8 cellular contexts compared by ENCODE assay signal in the genomic region with DNA sequence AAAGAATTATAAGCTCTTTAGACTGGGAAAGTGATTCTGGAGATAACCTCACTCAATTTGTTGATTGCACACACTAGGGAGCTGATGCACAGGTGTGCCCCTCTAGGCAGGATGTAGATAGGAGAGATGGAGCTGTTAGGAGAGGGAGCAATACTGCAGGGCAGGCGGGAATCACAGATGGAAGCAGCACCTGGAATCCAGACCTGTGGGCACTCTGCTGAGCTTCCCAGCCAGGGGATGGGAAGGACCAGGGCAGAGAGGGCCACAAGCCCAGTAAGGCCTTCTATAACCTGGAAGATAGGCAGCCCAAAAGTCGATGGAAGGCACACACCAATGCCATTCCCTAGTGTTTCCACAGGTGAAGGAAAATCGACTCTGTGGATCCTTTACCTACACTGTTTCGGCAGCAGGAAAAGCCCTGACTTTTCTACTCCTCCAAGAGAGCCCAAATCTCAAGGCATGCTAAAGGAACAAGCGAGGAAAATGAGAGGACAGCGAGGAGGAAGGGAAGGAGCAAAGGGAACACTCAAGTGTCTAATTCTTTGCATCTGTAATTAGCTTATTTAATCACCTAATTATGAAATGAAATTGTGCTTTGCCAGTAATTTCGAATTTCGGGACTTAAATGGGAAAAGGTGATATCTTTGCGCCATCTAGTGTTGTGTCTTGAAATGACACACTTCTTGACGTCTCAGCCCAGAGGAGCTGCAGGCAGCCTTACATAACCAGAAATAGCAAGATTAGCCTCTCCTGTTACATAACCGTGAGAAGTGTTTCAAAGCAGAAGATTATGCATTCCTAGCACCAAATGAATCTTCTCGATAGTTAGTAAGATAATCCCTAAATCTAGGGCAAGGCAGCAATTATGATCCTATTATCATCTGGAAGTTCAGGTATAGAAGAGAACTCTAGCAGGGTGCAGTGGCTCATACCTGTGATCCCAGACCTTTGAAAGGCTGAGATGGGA. TPM values are rescaled to one million over a fixed set of nuclear protein-coding genes. Genes with fewer than 3 reads are reported as not detected.
DNase-seq lines count a peak whose midpoint lies in the region; ATAC-seq, FAIRE-seq and TF ChIP-seq lines count a peak whose summit lies in the region.

No MANE protein-coding gene starts in this region.

- CTCF ChIA-PET in endothelial cell of umbilical vein (lab: Charles Lee): interaction anchor here (0.5 to 5.1 kb wide), 109 partner anchors 8 to 1292 kb away, joined by 3 to 211 read pairs (median 4); a partner anchor contains a TSS

- H3K27me3 ChIP-seq in endothelial cell of umbilical vein (ENCODE audit: control insufficient read depth in 2 of 2, insufficient read depth in 2 of 2, low read length in 2 of 2) (peaks cover 3 to 5% of the 10 kb centered on the region in 2 experiments), mesendoderm (ENCODE audit: insufficient read depth, low read length, poor library complexity) (no peaks in the 10 kb centered on the region)

- POLR2A ChIA-PET in endothelial cell of umbilical vein (lab: Charles Lee): no interaction called here

- H2BK5ac ChIP-seq in mesendoderm (ENCODE audit: low read length): no peak overlapping the region

- H4K20me1 ChIP-seq in endothelial cell of umbilical vein (replicated peaks; ENCODE audit: control insufficient read depth, extremely low read depth, insufficient read depth, low read length): no peaks in the 10 kb centered on the region

- dilution Hi-C loops in endothelial cell of umbilical vein (cut with MboI; ENCODE audit: extremely low pct_ligation_motif_present, low sequenced_read_pairs): loop anchor here (25.0 kb wide), 1 partner anchor 401 kb away; no protein-coding TSS in a partner anchor

- H3K9ac ChIP-seq in SK-N-MC (ENCODE audit: insufficient read length) (no peak overlapping the region), endothelial cell of umbilical vein (replicated peaks; ENCODE audit: extremely low read depth, insufficient read depth, low read length) (no peak overlapping the region), mesendoderm (ENCODE audit: low read length) (no peak overlapping the region)

- no TSS peak for BruUV-seq in endothelial cell of umbilical vein (replicated peaks; lab: Mats Ljungman, UMichigan)

- H3K4me1 ChIP-seq in endothelial cell of umbilical vein (ENCODE audit: control insufficient read depth, extremely low read depth, insufficient read depth, low read length) (no peaks in the 10 kb centered on the region), mesendoderm (ENCODE audit: control insufficient read depth, low read depth, low read length) (no peaks in the 10 kb centered on the region)

- H3K4me3 ChIP-seq in SK-N-MC (no peak overlapping the region), endothelial cell of umbilical vein (replicated peaks in 1 of 3; ENCODE audit: insufficient read depth in 1 of 3, low read depth in 1 of 3, low read length in 3 of 3) (no peak overlapping the region), mesendoderm (ENCODE audit: low read length) (no peak overlapping the region)

- DNase-seq in NCI-H2081 (lab: John Stamatoyannopoulos, UW): peak; percentile 37 to 55
- no peak for DNase-seq in NCI-H2081 treated with DMSO at 0.1 percent for 48 hours (lab: John Stamatoyannopoulos, UW)
- DNase-seq in Kasumi-1 (lab: John Stamatoyannopoulos, UW): peak; percentile 73 to 76
- DNase-seq in SK-N-MC (ENCODE audit: low read depth, low spot score): peak; percentile 18
- peak; percentile 85 for DNase-seq in endothelial cell of umbilical vein (ENCODE audit: low read depth, low spot score)
- DNase-seq in mesendoderm: peak; percentile 76
- DNase-seq in activated effector memory CD4-positive, alpha-beta T cell treated with Interleukin-2 at 50 U/mL for 16 hours: no peak

- H2AK5ac ChIP-seq in mesendoderm (ENCODE audit: low read length): no peak overlapping the region

- H2AFZ ChIP-seq in endothelial cell of umbilical vein (ENCODE audit: low read depth, low read length): no peak overlapping the region

- peak; percentile 93 for FAIRE-seq in endothelial cell of umbilical vein (lab: Jason Lieb, UNC)

- intact Hi-C loops in endothelial cell of umbilical vein (cut with micrococcal nuclease): loop anchor here (1.0 to 5.0 kb wide), 8 partner anchors 397 to 1033 kb away; a partner anchor contains a TSS

- TF ChIP-seq POLR2A in endothelial cell of umbilical vein (IDR thresholded peaks at IDR 0.05; ENCODE audit: low read depth, low read length): no peak

- no CpG with 5 or more reads among the region's 12 CpGs for WGBS in mesendoderm (ENCODE audit: extremely low coverage, insufficient coverage, low lambda C conversion rate)

- H3K56ac ChIP-seq in mesendoderm (ENCODE audit: low read length): no peak overlapping the region

- no peak overlapping the region for H3K4me2 ChIP-seq in endothelial cell of umbilical vein (ENCODE audit: insufficient read depth, low read length)
- no peak overlapping the region for H3K4me2 ChIP-seq in mesendoderm (ENCODE audit: low read length)

- no peak overlapping the region for H3K18ac ChIP-seq in mesendoderm (ENCODE audit: low read length)

- no peaks in the 10 kb centered on the region for H3K79me1 ChIP-seq in mesendoderm (ENCODE audit: low read length)

- H4K8ac ChIP-seq in mesendoderm (ENCODE audit: low read depth, low read length): no peak overlapping the region

- no peak overlapping the region for H2BK120ac ChIP-seq in mesendoderm (ENCODE audit: low read depth, low read length)

- H3K27ac ChIP-seq in SK-N-MC (no peak overlapping the region), endothelial cell of umbilical vein (ENCODE audit: insufficient read depth, low read depth, low read length) (no peak overlapping the region), mesendoderm (ENCODE audit: low read depth, low read length) (no peak overlapping the region)

- H2BK15ac ChIP-seq in mesendoderm (replicated peaks; ENCODE audit: low read depth): no peak overlapping the region

- peak; percentile 55 to 59 for TF ChIP-seq CTCF in endothelial cell of umbilical vein (IDR thresholded peaks at IDR 0.05; ENCODE audit: extremely low read depth in 1 of 2, insufficient read depth in 1 of 2, low read depth in 1 of 2, low read length in 2 of 2)

- H3K23ac ChIP-seq in mesendoderm (ENCODE audit: low read length): no peak overlapping the region

- no peaks in the 10 kb centered on the region for H3K9me3 ChIP-seq in SK-N-MC (ENCODE audit: low read depth, low read length)
- no peaks in the 10 kb centered on the region for H3K9me3 ChIP-seq in endothelial cell of umbilical vein (replicated peaks; ENCODE audit: control insufficient read depth, insufficient read depth, low read length)

- H3K4ac ChIP-seq in mesendoderm (ENCODE audit: low read depth, low read length): no peak overlapping the region

- H3K79me2 ChIP-seq in endothelial cell of umbilical vein (ENCODE audit: control insufficient read depth, insufficient read depth, low read length): no peaks in the 10 kb centered on the region
- H3K79me2 ChIP-seq in mesendoderm (ENCODE audit: control insufficient read depth, insufficient read depth, low read length): no peaks in the 10 kb centered on the region

- no peaks in the 10 kb centered on the region for H3K9me1 ChIP-seq in endothelial cell of umbilical vein (replicated peaks; ENCODE audit: control insufficient read depth, extremely low read depth, insufficient read depth, low read length)

- H3K36me3 ChIP-seq in SK-N-MC (ENCODE audit: insufficient read depth, low read length) (no peaks in the 10 kb centered on the region), endothelial cell of umbilical vein (ENCODE audit: control insufficient read depth in 2 of 2, extremely low read depth in 1 of 2, insufficient read depth in 2 of 2, low read length in 2 of 2) (no peaks in the 10 kb centered on the region), mesendoderm (ENCODE audit: control insufficient read depth, insufficient read depth, low read length) (no peaks in the 10 kb centered on the region)

- peak; percentile 82 for ATAC-seq in GM21423 (IDR thresholded peaks at IDR 0.05; ENCODE audit: unreplicated experiment)

- H4K5ac ChIP-seq in mesendoderm (ENCODE audit: low read length): no peak overlapping the region

TF ChIP-seq in endothelial cell of umbilical vein, 7 proteins besides CTCF, POLR2A, EP300 and RAD21:
- TF ChIP-seq GATA2 (IDR thresholded peaks at IDR 0.05; ENCODE audit: insufficient read depth, insufficient read length, low read depth, low read length) (no peak), EZH2 (IDR thresholded peaks at IDR 0.05; ENCODE audit: borderline replicate concordance, low read depth, low read length, severe bottlenecking) (no peak), MYC (IDR thresholded peaks at IDR 0.05; ENCODE audit: low read depth, low read length) (no peak), FOS (IDR thresholded peaks at IDR 0.05; ENCODE audit: borderline replicate concordance, insufficient read depth, low read length) (no peak), JUN (IDR thresholded peaks at IDR 0.05; ENCODE audit: borderline replicate concordance, insufficient read depth, insufficient read length, low read depth) (no peak), POLR2AphosphoS5 (IDR thresholded peaks at IDR 0.05; ENCODE audit: insufficient read depth, low read depth, low read length) (no peak)
- TF ChIP-seq, protein P1, sequence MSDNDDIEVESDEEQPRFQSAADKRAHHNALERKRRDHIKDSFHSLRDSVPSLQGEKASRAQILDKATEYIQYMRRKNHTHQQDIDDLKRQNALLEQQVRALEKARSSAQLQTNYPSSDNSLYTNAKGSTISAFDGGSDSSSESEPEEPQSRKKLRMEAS (IDR thresholded peaks at IDR 0.05; ENCODE audit: insufficient read depth, insufficient read length): no peak

RNA-seq across cellular contexts. Expression of a gene that starts 31.0 kb away (rescaled TPM):
- 2.5 and 5.2 TPM in 2 replicates for total RNA-seq in endothelial cell of umbilical vein
- polyA plus RNA-seq in endothelial cell of umbilical vein: 1.6 TPM in 2 replicates
- polyA plus RNA-seq in endothelial cell of umbilical vein (2011; cell fraction: cytosol; rRNA removed): 1.2 and 1.6 TPM in 2 replicates
- 1.1 and 1.2 TPM in 2 replicates for polyA plus RNA-seq in endothelial cell of umbilical vein (2011; cell fraction: nucleus; rRNA removed)
- polyA plus RNA-seq in endothelial cell of umbilical vein (2012): 0.79 and 1.6 TPM in 2 replicates
- polyA minus RNA-seq in endothelial cell of umbilical vein: 3.3 and 5.6 TPM in 2 replicates
- polyA minus RNA-seq in endothelial cell of umbilical vein (2011; cell fraction: cytosol; rRNA and poly(A)+ RNA removed): 1.3 TPM
- 1.3 and 2.0 TPM in 2 replicates for polyA minus RNA-seq in endothelial cell of umbilical vein (2011; cell fraction: nucleus; rRNA and poly(A)+ RNA removed)
- polyA plus RNA-seq in mesendoderm (2013, experiment 1 of 2): 0.63 TPM
- polyA plus RNA-seq in mesendoderm (2013, experiment 2 of 2): 0.59 TPM

Comparison
In these comparisons a context has a peak if more than half of its experiments do, and no peak if none do; other contexts are left out.
1. DNase-seq: peak in NCI-H2081 (2 of 2), Kasumi-1 (2 of 2), SK-N-MC (single experiment), endothelial cell of umbilical vein (single experiment) and mesendoderm (single experiment); none in NCI-H2081 treated with DMSO at 0.1 percent for 48 hours (single experiment) and activated effector memory CD4-positive, alpha-beta T cell treated with Interleukin-2 at 50 U/mL for 16 hours (single experiment).